Comparison of ENCODE assay signal across 8 cellular contexts in genomic region chr10:73781879-73782748, GRCh38. TPM values are rescaled to one million over a fixed set of nuclear protein-coding genes. Genes with fewer than 3 reads are reported as not detected.
DNase-seq lines count a peak whose midpoint lies in the region; ATAC-seq and TF ChIP-seq lines count a peak whose summit lies in the region.

Gene CHCHD1, plus strand, starts transcription at chr10:73782048. Its CDS starts 28 bp downstream, at chr10:73782076.

- POLR2A ChIA-PET in CD8-positive, alpha-beta T cell (lab: Charles Lee), result interaction anchor here (0.6 to 5.1 kb wide), 12 partner anchors 12 to 286 kb away, joined by 3 to 95 read pairs (median 4); partner anchors contain the start of genes PPP3CB and SEC24C

- no peaks in the 10 kb centered on the region for H3K27me3 Mint-ChIP-seq in CD8-positive, alpha-beta T cell (ENCODE audit: low read depth)

- CTCF ChIA-PET in CD8-positive, alpha-beta T cell (lab: Charles Lee), result interaction anchor here (0.5 to 4.4 kb wide), 6 partner anchors 11 to 252 kb away, joined by 3 to 34 read pairs (median 7); partner anchors contain the start of gene SEC24C

- no peaks in the 10 kb centered on the region for H3K9me3 Mint-ChIP-seq in CD8-positive, alpha-beta T cell

- H3K9ac ChIP-seq in HUES6 (ENCODE audit: low read length) (peak within 1 kb of the TSS; percentile 87), mucosa of stomach (ENCODE audit: low read length) (peak within 1 kb of the TSS; percentile 86)

- no peaks in the 10 kb centered on the region for H3K36me3 ChIP-seq in CD8-positive, alpha-beta T cell (ENCODE audit: insufficient read depth, low read length)
- H3K36me3 ChIP-seq in HUES6 (ENCODE audit: control insufficient read depth, insufficient read depth, low read length), result peaks cover 8% of the 10 kb centered on the region
- no peaks in the 10 kb centered on the region for H3K36me3 ChIP-seq in mucosa of stomach (ENCODE audit: control insufficient read depth, insufficient read depth, low read length)

- peak within 1 kb of the TSS; percentile 100 for H3K4me3 Mint-ChIP-seq in CD8-positive, alpha-beta T cell

- H3K27me3 ChIP-seq in CD8-positive, alpha-beta T cell (ENCODE audit: insufficient read depth, low read length), result no peaks in the 10 kb centered on the region
- H3K27me3 ChIP-seq in HUES6 (ENCODE audit: control insufficient read depth, insufficient read depth, low read length) (no peaks in the 10 kb centered on the region), mucosa of stomach (ENCODE audit: control insufficient read depth, insufficient read depth, low read length) (no peaks in the 10 kb centered on the region)

- H3K4me1 Mint-ChIP-seq in CD8-positive, alpha-beta T cell (ENCODE audit: low read depth), result peaks cover 56% of the 10 kb centered on the region

- ATAC-seq in CD8-positive, alpha-beta T cell, result peak; percentile 65
- ATAC-seq in GM19468 (IDR thresholded peaks at IDR 0.05; ENCODE audit: extremely low read depth, unreplicated experiment), result peak; percentile 34

- TF ChIP-seq POLR2A in erythroblast (IDR thresholded peaks at IDR 0.05; ENCODE audit: low read length), result peak; percentile 84

- intact Hi-C loops in CD8-positive, alpha-beta T cell (cut with DNase I, micrococcal nuclease), result loop anchor here in 1 of 2 experiments (1.0 kb wide), 1 partner anchor 9 kb away; no protein-coding TSS in a partner anchor

- H3K4me3 ChIP-seq in CD8-positive, alpha-beta T cell (ENCODE audit: low read depth, low read length), result peak within 1 kb of the TSS; percentile 93
- H3K4me3 ChIP-seq in HUES6 (ENCODE audit: low read depth, low read length) (peak within 1 kb of the TSS; percentile 95), mucosa of stomach (ENCODE audit: low read length) (peak within 1 kb of the TSS; percentile 60)

- no peak for TF ChIP-seq CTCF in CD8-positive, alpha-beta T cell (IDR thresholded peaks at IDR 0.05)

- peak within 1 kb of the TSS; percentile 73 for H3K27ac ChIP-seq in CD8-positive, alpha-beta T cell (ENCODE audit: low read depth, low read length)
- H3K27ac ChIP-seq in HUES6 (ENCODE audit: low read depth, low read length), result peak within 1 kb of the TSS; percentile 80; the same call in 1 of the 2 replicates

- peak; percentile 81 to 94 (median 90) for DNase-seq in CD8-positive, alpha-beta T cell
- DNase-seq in OCI-M2 (lab: John Stamatoyannopoulos, UW; ENCODE audit: unreplicated experiment) (peak; percentile 26), erythroblast (lab: John Stamatoyannopoulos, UW) (peak; percentile 93 to 95)
- peak; percentile 91 for DNase-seq in activated T-cell treated with anti-CD3 and anti-CD28 coated beads, Interleukin-2, amount 50 U/mL, for 1 hour
- DNase-seq in stimulated activated CD8-positive, alpha-beta memory T cell treated with anti-CD3 and anti-CD28 coated beads, Interleukin-4, amount 100 ng/mL, for 48 hours, result peak; percentile 96

- no peaks in the 10 kb centered on the region for H3K9me3 ChIP-seq in CD8-positive, alpha-beta T cell (ENCODE audit: low read length)
- no peaks in the 10 kb centered on the region for H3K9me3 ChIP-seq in HUES6 (ENCODE audit: control insufficient read depth, insufficient read depth, low read depth, low read length)
- no peaks in the 10 kb centered on the region for H3K9me3 ChIP-seq in mucosa of stomach (ENCODE audit: control insufficient read depth, low read length)

- H3K4me1 ChIP-seq in CD8-positive, alpha-beta T cell (ENCODE audit: insufficient read depth, low read length), result peaks cover 36% of the 10 kb centered on the region
- H3K4me1 ChIP-seq in HUES6 (ENCODE audit: control insufficient read depth, insufficient read depth, low read length) (peaks cover 8% of the 10 kb centered on the region), mucosa of stomach (ENCODE audit: control insufficient read depth, insufficient read depth, low read length) (peaks cover 10% of the 10 kb centered on the region)

- H3K36me3 Mint-ChIP-seq in CD8-positive, alpha-beta T cell, result peaks cover 39% of the 10 kb centered on the region

- peak within 1 kb of the TSS; percentile 100 for H3K27ac Mint-ChIP-seq in CD8-positive, alpha-beta T cell

RNA-seq across cellular contexts. Expression of gene CHCHD1, which starts in this region (rescaled TPM):
- total RNA-seq in CD8-positive, alpha-beta T cell, result 1 to 10 TPM; 7.2 to 8.1 TPM

Comparison
In these comparisons a context has a peak if more than half of its experiments do, and no peak if none do; other contexts are left out.
1. Peak in every context shown above with its lines: DNase-seq, ATAC-seq, H3K4me3 ChIP-seq and H3K27ac ChIP-seq.
2. DNase-seq: peak in every context shown above with its lines; median percentile 96 in stimulated activated CD8-positive, alpha-beta memory T cell treated with anti-CD3 and anti-CD28 coated beads, Interleukin-4, amount 100 ng/mL, for 48 hours; 94 in erythroblast; 91 in activated T-cell treated with anti-CD3 and anti-CD28 coated beads, Interleukin-2, amount 50 U/mL, for 1 hour; 90 in CD8-positive, alpha-beta T cell; 26 in OCI-M2.